In the genomic region with DNA sequence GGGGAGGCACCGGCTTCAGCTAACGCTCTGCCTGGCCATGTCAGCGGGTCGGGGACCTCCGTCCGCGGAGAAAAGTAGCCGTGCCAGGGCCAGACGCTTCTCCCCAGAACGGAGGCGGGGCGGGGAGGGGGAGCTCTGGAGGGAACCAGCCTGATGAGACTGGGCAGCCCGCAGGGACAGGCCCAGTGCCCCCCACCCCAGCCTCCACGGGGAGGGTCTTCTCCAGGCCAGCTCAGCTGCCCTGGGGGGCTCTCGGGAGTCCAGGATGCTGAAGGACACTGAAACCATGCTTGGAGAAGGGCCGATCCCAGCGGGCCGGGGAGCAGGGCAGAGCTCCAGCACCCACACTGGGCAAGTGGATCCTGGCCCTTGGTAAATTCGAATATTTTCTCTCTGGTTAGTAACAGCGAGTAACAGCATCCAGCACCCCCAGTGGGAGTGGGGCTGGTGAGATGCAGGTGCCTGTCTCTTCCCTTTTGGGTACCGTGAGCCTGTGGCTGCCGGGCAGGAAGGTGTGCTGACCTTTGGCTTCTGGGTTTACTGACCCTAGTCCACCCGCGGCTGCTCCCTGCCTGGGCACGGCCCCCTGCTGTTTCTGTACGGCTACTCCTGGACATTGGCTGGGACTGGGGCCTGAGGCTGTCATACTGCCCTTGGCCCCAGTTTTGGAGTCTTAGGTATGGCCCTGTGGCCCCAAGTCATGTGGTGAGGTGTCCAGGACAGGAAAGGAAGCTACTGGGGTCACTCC, we compare ENCODE assay signal across 23 cellular contexts.
"Had no signal": no experiment of that assay in that cellular context is flagged by ENCODE, and none has a peak within 500 bp of the region (broad histone marks: within the 10 kb centered on the region; RNA-seq: fewer than 3 reads in every experiment).

No MANE protein-coding gene starts in this region.

- H3K27me3 ChIP-seq: esophagus muscularis mucosa, heart right ventricle, left lung, neural progenitor cell, right atrium auricular region, uterus had no signal

- ATAC-seq: activated CD4-positive, alpha-beta T cell treated with anti-CD3 and anti-CD28 coated beads for 36 hours; foreskin keratinocyte; heart right ventricle; left lung; natural killer cell had no signal

- H3K36me3 ChIP-seq: neural progenitor cell, thoracic aorta, uterus had no signal

- H3K9me3 ChIP-seq: esophagus muscularis mucosa, heart right ventricle, left lung, right atrium auricular region, thoracic aorta, uterus had no signal

- H3K4me2 ChIP-seq: neural progenitor cell had no signal

- H3K9ac ChIP-seq: neural progenitor cell had no signal

- H3K27ac ChIP-seq: esophagus muscularis mucosa, foreskin keratinocyte, left lung, neural progenitor cell, thoracic aorta, uterus had no signal

- H2AFZ ChIP-seq: neural progenitor cell had no signal

- H3K4me3 ChIP-seq: esophagus muscularis mucosa, heart right ventricle, left lung, lung, neural progenitor cell, right atrium auricular region, thoracic aorta, uterus had no signal

- DNase-seq: activated CD4-positive, alpha-beta T cell treated with anti-CD3 and anti-CD28 coated beads for 36 hours; activated CD4-positive, alpha-beta T cell treated with anti-CD3 and anti-CD28 coated beads, Interleukin-2, amount 50 U/mL, for 4 hours; activated CD4-positive, CD25-positive, alpha-beta regulatory T cell; activated CD8-positive, alpha-beta memory T cell treated with anti-CD3 and anti-CD28 coated beads for 24 hours; activated effector memory CD4-positive, alpha-beta T cell treated with anti-CD3 and anti-CD28 coated beads, Interleukin-2, amount 50 U/mL, for 16 hours; activated naive CD4-positive, alpha-beta T cell treated with anti-CD3 and anti-CD28 coated beads, Interleukin-2, amount 10 ng/mL, durations not matched to agents 7 days and 5 days; amygdala; dermis blood vessel endothelial cell; effector CD4-positive, alpha-beta T cell; heart right ventricle; kidney glomerular epithelial cell; mesendoderm; natural killer cell; stimulated activated CD4-positive, alpha-beta T cell treated with anti-CD3 and anti-CD28 coated beads, Interleukin-2, amount 100 ng/mL, for 48 hours; T-helper 1 cell; uterus had no signal
